ENCODE assay signal across 20 cellular contexts in genomic region chr12:126858586-126858985, GRCh38.
A peak's percentile ranks its signal among the peaks of the same experiment; 100 is the strongest.
DNase-seq lines count a peak whose midpoint lies in the region; TF ChIP-seq lines count a peak whose summit lies in the region.
"Had no signal": no experiment of that assay in that cellular context is flagged by ENCODE, and none has a peak within 500 bp of the region (broad histone marks: within the 10 kb centered on the region; RNA-seq: fewer than 3 reads in every experiment).

No MANE protein-coding gene starts in this region.

- H2AFZ ChIP-seq in neural cell (ENCODE audit: low read depth, low read length), result no peak overlapping the region

- H3K4me2 ChIP-seq in neural cell (ENCODE audit: low read length), result peak overlapping the region; percentile 3
- H3K4me2 ChIP-seq: A549, BLaER1 had no signal

- H3F3A ChIP-seq in neural cell (ENCODE audit: insufficient read depth, low read length, poor library complexity, severe bottlenecking), result no peaks in the 10 kb centered on the region

- H3K27me3 ChIP-seq in A673 (replicated peaks; ENCODE audit: insufficient read depth, low read depth, low read length, poor library complexity) (no peaks in the 10 kb centered on the region), WERI-Rb-1 (ENCODE audit: insufficient read depth, low read depth, severe bottlenecking) (no peaks in the 10 kb centered on the region), neural cell (ENCODE audit: insufficient read depth, low read depth, low read length) (no peaks in the 10 kb centered on the region), tibial nerve (no peaks in the 10 kb centered on the region)
- H3K27me3 ChIP-seq: BE2C, BLaER1 had no signal

- WGBS in tibial nerve, 2 donors, result 50 to 53% methylated on average over 3 of the region's 3 CpGs

- CTCF ChIA-PET in A673 (lab: Charles Lee), result no interaction called here

- no peak for TF ChIP-seq RAD21 in neural cell (conservative IDR thresholded peaks at IDR 0.05)

- POLR2A ChIA-PET in A673 (lab: Charles Lee; ENCODE audit: low non-redundant PET), result no interaction called here

- H3K9me2 ChIP-seq in neural cell (ENCODE audit: insufficient read depth, low read length), result no peaks in the 10 kb centered on the region

- peaks cover 25% of the 10 kb centered on the region for H3K9me3 Mint-ChIP-seq in osteocyte (ENCODE audit: unreplicated experiment)

- H3K4me3 ChIP-seq in A673 (ENCODE audit: low read depth, low read length, poor library complexity, severe bottlenecking) (no peak overlapping the region), WERI-Rb-1 (ENCODE audit: low read depth, low read length) (no peak overlapping the region), neural cell (ENCODE audit: low read length) (no peak overlapping the region), tibial nerve (no peak overlapping the region)
- H3K4me3 ChIP-seq: A549, BLaER1 had no signal

- no peaks in the 10 kb centered on the region for H3K27me3 Mint-ChIP-seq in osteocyte (ENCODE audit: unreplicated experiment)
- H3K27me3 Mint-ChIP-seq: CD4-positive, alpha-beta memory T cell; CD4-positive, CD25-positive, alpha-beta regulatory T cell; CD8-positive, alpha-beta memory T cell had no signal

- peak; percentile 30 for DNase-seq in A673 (ENCODE audit: low spot score)
- DNase-seq in NCI-H82 (lab: John Stamatoyannopoulos, UW), result peak; percentile 95
- peak; percentile 45 for DNase-seq in WERI-Rb-1
- DNase-seq in osteocyte (ENCODE audit: extremely low spot score, unreplicated experiment), result no peak
- DNase-seq in tibial nerve (ENCODE audit: low spot score in 2 of 2), result no peak
- no peak for DNase-seq in T-helper 9 cell
- DNase-seq: ACHN; BE2C; C1 segment of cervical spinal cord; CD4-positive, alpha-beta memory T cell; CD4-positive, CD25-positive, alpha-beta regulatory T cell; CD8-positive, alpha-beta memory T cell; COR-L47; DMS79 treated with DMSO at 0.1 percent for 48 hours; GF-D8 had no signal

- no peaks in the 10 kb centered on the region for H4K20me1 ChIP-seq in neural cell (ENCODE audit: insufficient read depth)
- H4K20me1 ChIP-seq: BLaER1 had no signal

- H3K36me3 Mint-ChIP-seq in osteocyte (ENCODE audit: unreplicated experiment), result no peaks in the 10 kb centered on the region
- H3K36me3 Mint-ChIP-seq: CD14-positive monocyte; CD4-positive, alpha-beta memory T cell; CD4-positive, CD25-positive, alpha-beta regulatory T cell; CD8-positive, alpha-beta memory T cell had no signal

- H3K79me2 ChIP-seq in neural cell (replicated peaks; ENCODE audit: insufficient read depth, low read length), result no peaks in the 10 kb centered on the region

- TF ChIP-seq EP300 in neural cell (conservative IDR thresholded peaks at IDR 0.05; ENCODE audit: poor library complexity, severe bottlenecking) (peak; percentile 72), tibial nerve (IDR thresholded peaks at IDR 0.05) (no peak)

- BruUV-seq in A673 (replicated peaks; lab: Mats Ljungman, UMichigan), result no TSS peak

- intact Hi-C loops in A673 (cut with micrococcal nuclease; ENCODE audit: unreplicated experiment), result no loop called here

- TF ChIP-seq CTCF in A673 (conservative IDR thresholded peaks at IDR 0.05; ENCODE audit: low read depth, low read length) (no peak), WERI-Rb-1 (IDR thresholded peaks at IDR 0.05; ENCODE audit: low read depth, low read length) (no peak), neural cell (IDR thresholded peaks at IDR 0.05; ENCODE audit: poor library complexity, severe bottlenecking) (no peak), osteocyte (IDR thresholded peaks at IDR 0.05) (no peak), tibial nerve (IDR thresholded peaks at IDR 0.05) (no peak)

- H3K9me3 ChIP-seq in A673 (ENCODE audit: low read depth, low read length, poor library complexity, severe bottlenecking) (no peaks in the 10 kb centered on the region), WERI-Rb-1 (ENCODE audit: severe bottlenecking) (no peaks in the 10 kb centered on the region), neural cell (ENCODE audit: low read length) (no peaks in the 10 kb centered on the region), tibial nerve (no peaks in the 10 kb centered on the region)
- H3K9me3 ChIP-seq: A549, BE2C, BLaER1 had no signal

- no peak overlapping the region for H3K27ac Mint-ChIP-seq in osteocyte (ENCODE audit: unreplicated experiment)
- H3K27ac Mint-ChIP-seq: CD14-positive monocyte; CD4-positive, alpha-beta memory T cell; CD4-positive, CD25-positive, alpha-beta regulatory T cell; CD8-positive, alpha-beta memory T cell had no signal

- no peak overlapping the region for H3K9ac ChIP-seq in neural cell (ENCODE audit: low read length)
- H3K9ac ChIP-seq: BLaER1 had no signal

- no peaks in the 10 kb centered on the region for H3K4me1 Mint-ChIP-seq in osteocyte (ENCODE audit: unreplicated experiment)
- H3K4me1 Mint-ChIP-seq: CD14-positive monocyte; CD4-positive, alpha-beta memory T cell; CD8-positive, alpha-beta memory T cell had no signal

- H3K36me3 ChIP-seq in A673 (ENCODE audit: insufficient read depth, low read length, poor library complexity, severe bottlenecking) (no peaks in the 10 kb centered on the region), WERI-Rb-1 (no peaks in the 10 kb centered on the region), neural cell (ENCODE audit: insufficient read depth, low read length) (no peaks in the 10 kb centered on the region), tibial nerve (no peaks in the 10 kb centered on the region)
- H3K36me3 ChIP-seq: BE2C, BLaER1 had no signal

- H3K27ac ChIP-seq in A673 (ENCODE audit: low read depth, low read length, poor library complexity, severe bottlenecking), result no peak overlapping the region
- peak overlapping the region; percentile 61 for H3K27ac ChIP-seq in WERI-Rb-1
- peak overlapping the region; percentile 42 for H3K27ac ChIP-seq in neural cell (ENCODE audit: low read length)
- no peak overlapping the region for H3K27ac ChIP-seq in tibial nerve
- H3K27ac ChIP-seq: 22Rv1, A549, BLaER1 had no signal

- TF ChIP-seq POLR2A in tibial nerve (IDR thresholded peaks at IDR 0.05), result no peak

- no peak overlapping the region for H3K4me3 Mint-ChIP-seq in osteocyte (ENCODE audit: unreplicated experiment)
- H3K4me3 Mint-ChIP-seq: CD14-positive monocyte; CD4-positive, alpha-beta memory T cell; CD8-positive, alpha-beta memory T cell had no signal

- peaks cover 6% of the 10 kb centered on the region for H3K4me1 ChIP-seq in A673 (ENCODE audit: insufficient read depth, low read length, poor library complexity, severe bottlenecking)
- no peaks in the 10 kb centered on the region for H3K4me1 ChIP-seq in tibial nerve
- H3K4me1 ChIP-seq: A549, BE2C, BLaER1 had no signal

TF ChIP-seq in neural cell, 6 proteins besides CTCF, POLR2A, EP300 and RAD21:
- no peak for TF ChIP-seq EZH2 (IDR thresholded peaks at IDR 0.05; ENCODE audit: borderline replicate concordance, insufficient read depth, low read length, poor library complexity, severe bottlenecking)
- no peak for TF ChIP-seq MXI1 (conservative IDR thresholded peaks at IDR 0.05; ENCODE audit: poor library complexity, severe bottlenecking)
- TF ChIP-seq POLR2AphosphoS5 (IDR thresholded peaks at IDR 0.05), result peak; percentile 60

Comparison
In these comparisons a context has a peak if more than half of its experiments do, and no peak if none do; other contexts are left out.
1. DNase-seq: peak in A673 (single experiment), NCI-H82 (single experiment) and WERI-Rb-1 (single experiment); none in osteocyte (single experiment), tibial nerve (0 of 2) and T-helper 9 cell (single experiment).
2. H3K27ac ChIP-seq: peak in WERI-Rb-1 (single experiment) and neural cell (single experiment); none in A673 (single experiment) and tibial nerve (0 of 4).